Comparison of ENCODE assay signal across 1 cellular context in genomic region chr5:16465544-16466432, GRCh38.
TF ChIP-seq lines count a peak whose summit lies in the region.

Gene ZNF622, minus strand, starts transcription at chr5:16465800. Its CDS starts 135 bp downstream, at chr5:16465665.

TF ChIP-seq in K562, 482 proteins besides CTCF, POLR2A, EP300 and RAD21 (continued from another document and continues in another):
- no peak for TF ChIP-seq ARID3A (IDR thresholded peaks at IDR 0.05; ENCODE audit: borderline replicate concordance, low read depth, low read length)
- TF ChIP-seq LEF1 (IDR thresholded peaks at IDR 0.05) = no peak
- TF ChIP-seq SMARCA5 (IDR thresholded peaks at IDR 0.05) = no peak
- no peak for TF ChIP-seq SMARCB1 (IDR thresholded peaks at IDR 0.05; ENCODE audit: insufficient read length, low read depth)
- TF ChIP-seq ZNF184 (CRISPR knock-in tag; IDR thresholded peaks at IDR 0.05) = no peak
- no peak for TF ChIP-seq TCF15 (CRISPR knock-in tag; IDR thresholded peaks at IDR 0.05)
- TF ChIP-seq ZNF696 (CRISPR knock-in tag; conservative IDR thresholded peaks at IDR 0.05) = no peak
- TF ChIP-seq GTF2E2 (tag; IDR thresholded peaks at IDR 0.05) = peak; percentile 80; the same call in 1 of the 2 replicates
- TF ChIP-seq ZNF583 (CRISPR knock-in tag; IDR thresholded peaks at IDR 0.05) = no peak
- TF ChIP-seq TBP (optimal IDR thresholded peaks at IDR 0.05; ENCODE audit: low read depth, low read length) = peak; percentile 95
- peak; percentile 66 for TF ChIP-seq ASH1L (IDR thresholded peaks at IDR 0.05; ENCODE audit: borderline replicate concordance, low read depth, partially characterized antibody)
- TF ChIP-seq ZNF699 (CRISPR knock-in tag; IDR thresholded peaks at IDR 0.05; ENCODE audit: insufficient replicate concordance) = no peak
- 0 out of 2 replicates have a peak, but pooled peaks have one; percentile 32 for TF ChIP-seq SMARCE1 (IDR thresholded peaks at IDR 0.05)
- TF ChIP-seq BCLAF1 (IDR thresholded peaks at IDR 0.05; ENCODE audit: borderline replicate concordance in 1 of 2, control insufficient read depth in 1 of 2, low read depth in 2 of 2, low read length in 1 of 2) = 0 out of 4 replicates have a peak, but pooled peaks of 1 of the 2 experiments have one; percentile 79
- TF ChIP-seq CBX8 (IDR thresholded peaks at IDR 0.05; ENCODE audit: borderline replicate concordance, extremely low read depth, low read depth, low read length, poor library complexity, severe bottlenecking) = no peak
- TF ChIP-seq HNRNPK (IDR thresholded peaks at IDR 0.05; ENCODE audit: low read depth, low read length, poor library complexity, severe bottlenecking) = no peak
- TF ChIP-seq KDM5B (IDR thresholded peaks at IDR 0.05; ENCODE audit: insufficient replicate concordance, low read depth, low read length) = peak; percentile 98
- no peak for TF ChIP-seq ZNF277 (CRISPR knock-in tag; IDR thresholded peaks at IDR 0.05; ENCODE audit: borderline replicate concordance)
- TF ChIP-seq CBX1 (IDR thresholded peaks at IDR 0.05; ENCODE audit: low read depth) = no peak; the same call in none of the 2 replicates
- no peak for TF ChIP-seq CHD2 (IDR thresholded peaks at IDR 0.05; ENCODE audit: low read depth, low read length)
- no peak for TF ChIP-seq ZNF224 (CRISPR knock-in tag; IDR thresholded peaks at IDR 0.05)
- TF ChIP-seq THRA (IDR thresholded peaks at IDR 0.05) = no peak
- TF ChIP-seq ZBTB7A (IDR thresholded peaks at IDR 0.05; ENCODE audit: borderline replicate concordance, control insufficient read depth, low read depth, low read length) = peak; percentile 47; the same call in 1 of the 2 replicates
- TF ChIP-seq TFAM (CRISPR knock-in tag; conservative IDR thresholded peaks at IDR 0.05) = no peak
- peak; percentile 98 for TF ChIP-seq SUPT5H (IDR thresholded peaks at IDR 0.05)
- TF ChIP-seq FOXP1 (CRISPR knock-in tag; IDR thresholded peaks at IDR 0.05) = no peak; the same call in 1 of the 2 replicates
- TF ChIP-seq POLR2H (tag; IDR thresholded peaks at IDR 0.05; ENCODE audit: low read depth) = peak; percentile 82
- TF ChIP-seq MAZ (CRISPR knock-in tag; conservative IDR thresholded peaks at IDR 0.05 in 1 of 2, IDR thresholded peaks at IDR 0.05 in 1 of 2) = peak; percentile 89 to 91
- no peak for TF ChIP-seq SNAPC5 (CRISPR knock-in tag; IDR thresholded peaks at IDR 0.05)
- TF ChIP-seq TRIM24 (IDR thresholded peaks at IDR 0.05) = peak in 1 of 2 experiments; percentile 92; a peak in 2 of 4 replicates
- peak; percentile 8 for TF ChIP-seq SP2 (IDR thresholded peaks at IDR 0.05; ENCODE audit: extremely low read depth, low read depth, low read length, poor library complexity, severe bottlenecking)
- no peak for TF ChIP-seq HIVEP1 (CRISPR knock-in tag; IDR thresholded peaks at IDR 0.05)
- no peak for TF ChIP-seq CHAMP1 (IDR thresholded peaks at IDR 0.05)
- TF ChIP-seq SMARCC2 (IDR thresholded peaks at IDR 0.05; ENCODE audit: low read depth) = no peak
- peak; percentile 68 for TF ChIP-seq NFIC (IDR thresholded peaks at IDR 0.05)
- TF ChIP-seq NR0B1 (IDR thresholded peaks at IDR 0.05; ENCODE audit: partially characterized antibody) = no peak
- peak; percentile 63; the same call in 1 of the 2 replicates for TF ChIP-seq CBX5 (IDR thresholded peaks at IDR 0.05; ENCODE audit: borderline replicate concordance, low read depth)
- TF ChIP-seq FOXA3 (CRISPR knock-in tag; conservative IDR thresholded peaks at IDR 0.05 in 1 of 2, IDR thresholded peaks at IDR 0.05 in 1 of 2) = peak in 1 of 2 experiments; percentile 81; a peak in 2 of 4 replicates
- peak; percentile 70; the same call in 1 of the 2 replicates for TF ChIP-seq ZBTB17 (CRISPR knock-in tag; IDR thresholded peaks at IDR 0.05)
- TF ChIP-seq CCNT2 (IDR thresholded peaks at IDR 0.05; ENCODE audit: borderline replicate concordance, extremely low read depth, insufficient read length, low read depth, low read length) = peak; percentile 11
- no peak for TF ChIP-seq ZNF449 (CRISPR knock-in tag; IDR thresholded peaks at IDR 0.05)
- no peak for TF ChIP-seq YBX1 (IDR thresholded peaks at IDR 0.05)
- TF ChIP-seq SAFB2 (IDR thresholded peaks at IDR 0.05; ENCODE audit: borderline replicate concordance, low read depth, low read length, severe bottlenecking) = no peak
- TF ChIP-seq MAFF (IDR thresholded peaks at IDR 0.05; ENCODE audit: low read length) = no peak
- TF ChIP-seq RBM39 (optimal IDR thresholded peaks at IDR 0.05; ENCODE audit: low read depth, low read length) = peak; percentile 1
- TF ChIP-seq E4F1 (CRISPR knock-in tag; IDR thresholded peaks at IDR 0.05; ENCODE audit: borderline replicate concordance) = no peak
